In the genomic region with DNA sequence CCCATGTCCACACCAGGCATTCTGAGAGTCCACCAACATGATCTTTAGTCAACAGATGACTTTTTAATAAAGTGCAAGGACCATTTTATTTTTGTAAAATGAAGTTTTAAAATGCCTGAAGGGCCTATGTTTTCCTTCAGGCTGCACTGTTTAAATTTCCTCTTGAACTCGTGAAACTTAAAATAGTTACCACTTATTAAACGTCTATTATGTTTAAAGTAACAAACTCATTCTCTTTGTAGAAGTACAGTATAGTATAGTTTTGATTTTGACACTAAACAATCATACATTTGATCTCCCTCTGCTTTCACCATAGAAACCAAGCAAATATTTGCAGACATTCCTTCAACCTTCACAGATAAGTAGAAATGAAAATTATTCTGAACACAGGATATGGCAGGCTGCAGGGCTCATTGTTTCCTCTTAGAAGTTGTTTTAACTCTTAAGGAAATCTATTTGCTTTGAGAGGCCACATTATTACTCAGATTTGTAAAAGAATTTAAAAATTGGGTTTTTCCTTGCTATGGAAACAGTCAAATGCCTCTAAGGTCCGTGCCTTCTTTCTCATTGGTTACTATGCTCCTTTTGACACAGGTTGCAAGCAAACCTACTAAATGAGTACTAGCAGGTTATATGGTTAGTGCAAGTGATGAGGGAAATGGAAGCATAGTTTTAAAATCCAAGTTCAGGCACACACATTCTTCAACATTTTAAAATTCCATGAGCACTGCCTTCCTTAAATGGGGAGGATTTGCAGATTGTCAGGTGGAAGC, we compare ENCODE assay signal across 10 cellular contexts.
DNase-seq lines count a peak whose midpoint lies in the region; ATAC-seq lines count a peak whose summit lies in the region.
"Had no signal": no experiment of that assay in that cellular context is flagged by ENCODE, and none has a peak within 500 bp of the region (broad histone marks: within the 10 kb centered on the region; RNA-seq: fewer than 3 reads in every experiment).

No MANE protein-coding gene starts in this region.

- H3K27me3 Mint-ChIP-seq in activated T-cell treated with anti-CD3 and anti-CD28 coated beads, Interleukin-2, amount 50 U/mL, for 4 hours (ENCODE audit: low read depth): no peaks in the 10 kb centered on the region
- H3K27me3 Mint-ChIP-seq in activated naive CD8-positive, alpha-beta T cell: no peaks in the 10 kb centered on the region
- H3K27me3 Mint-ChIP-seq in immature natural killer cell (ENCODE audit: low read depth in 3 of 3): peaks cover 0 to 5% (median 2%) of the 10 kb centered on the region in 3 donors

- peaks cover 79% of the 10 kb centered on the region for H3K4me1 Mint-ChIP-seq in activated T-cell treated with anti-CD3 and anti-CD28 coated beads, Interleukin-2, amount 50 U/mL, for 4 hours (ENCODE audit: low read depth)
- peaks cover 88% of the 10 kb centered on the region for H3K4me1 Mint-ChIP-seq in activated naive CD8-positive, alpha-beta T cell (ENCODE audit: low read depth)
- H3K4me1 Mint-ChIP-seq in immature natural killer cell: peaks cover 75 to 79% of the 10 kb centered on the region in 2 donors

- H3K36me3 Mint-ChIP-seq in activated T-cell treated with anti-CD3 and anti-CD28 coated beads, Interleukin-2, amount 50 U/mL, for 4 hours (ENCODE audit: insufficient read depth): peaks cover 46% of the 10 kb centered on the region
- peaks cover 40% of the 10 kb centered on the region for H3K36me3 Mint-ChIP-seq in activated naive CD8-positive, alpha-beta T cell
- peaks cover 0 to 9% (median 5%) of the 10 kb centered on the region in 3 donors for H3K36me3 Mint-ChIP-seq in immature natural killer cell

- no peaks in the 10 kb centered on the region for H3K9me3 Mint-ChIP-seq in activated T-cell treated with anti-CD3 and anti-CD28 coated beads, Interleukin-2, amount 50 U/mL, for 4 hours
- H3K9me3 Mint-ChIP-seq in activated naive CD8-positive, alpha-beta T cell (ENCODE audit: low read depth): no peaks in the 10 kb centered on the region
- no peaks in the 10 kb centered on the region for H3K9me3 Mint-ChIP-seq in immature natural killer cell

- peak overlapping the region; percentile 16 for H3K4me3 Mint-ChIP-seq in activated T-cell treated with anti-CD3 and anti-CD28 coated beads, Interleukin-2, amount 50 U/mL, for 4 hours
- H3K4me3 Mint-ChIP-seq in activated naive CD8-positive, alpha-beta T cell: peak overlapping the region; percentile 72
- H3K4me3 Mint-ChIP-seq in immature natural killer cell: peak overlapping the region; percentile 30 to 69 (median 48)

- peak overlapping the region; percentile 96 for H3K27ac Mint-ChIP-seq in activated naive CD8-positive, alpha-beta T cell
- H3K27ac Mint-ChIP-seq in immature natural killer cell: peak overlapping the region; percentile 79 to 97 (median 94)

- peak overlapping the region; percentile 46 for H3K27ac ChIP-seq in stomach smooth muscle (ENCODE audit: low read length)

- H3K36me3 ChIP-seq in stomach smooth muscle (ENCODE audit: control insufficient read depth in 2 of 2, insufficient read depth in 2 of 2, low read length in 2 of 2): no peaks in the 10 kb centered on the region

- H3K4me3 ChIP-seq in stomach smooth muscle (ENCODE audit: low read length in 2 of 2): no peak overlapping the region
- H3K4me3 ChIP-seq: skin epidermis had no signal

- H3K9ac ChIP-seq in stomach smooth muscle (ENCODE audit: low read length in 2 of 2): no peak overlapping the region

- DNase-seq in activated T-cell treated with anti-CD3 and anti-CD28 coated beads, Interleukin-2, amount 50 U/mL, for 4 hours: no peak
- DNase-seq in activated T-cell treated with anti-CD3 and anti-CD28 coated beads for 4 hours: no peak
- DNase-seq in immature natural killer cell: peak in 1 of 3 donors; percentile 17
- DNase-seq in dedifferentiated amniotic fluid mesenchymal stem cell (ENCODE audit: extremely low spot score): no peak
- no peak for DNase-seq in HK-2 (ENCODE audit: unreplicated experiment)
- DNase-seq: NCI-H2029 had no signal

- peak; percentile 33 to 57 for ATAC-seq in activated T-cell treated with anti-CD3 and anti-CD28 coated beads, Interleukin-2, amount 50 U/mL, for 4 hours
- no peak for ATAC-seq in GM21526 (IDR thresholded peaks at IDR 0.05; ENCODE audit: low FRiP score, unreplicated experiment)

- H3K4me1 ChIP-seq in stomach smooth muscle (ENCODE audit: control insufficient read depth, insufficient read depth, low read length): peaks cover 8% of the 10 kb centered on the region

- H3K27me3 ChIP-seq in stomach smooth muscle (ENCODE audit: control insufficient read depth in 1 of 2, insufficient read depth in 2 of 2, low read length in 2 of 2): no peaks in the 10 kb centered on the region

- H3K9me3 ChIP-seq in stomach smooth muscle (ENCODE audit: control insufficient read depth in 2 of 2, low read length in 2 of 2): no peaks in the 10 kb centered on the region

Comparison
In these comparisons a context has a peak if more than half of its experiments do, and no peak if none do; other contexts are left out.
1. H3K4me3 Mint-ChIP-seq: peak in every context shown above with its lines; median percentile 72 in activated naive CD8-positive, alpha-beta T cell; 48 in immature natural killer cell; 16 in activated T-cell treated with anti-CD3 and anti-CD28 coated beads, Interleukin-2, amount 50 U/mL, for 4 hours.